Comparison of ENCODE assay signal across 8 cellular contexts in genomic region chr1:27829339-27829960, GRCh38. TPM values are rescaled to one million over a fixed set of nuclear protein-coding genes. Genes with fewer than 3 reads are reported as not detected.
DNase-seq lines count a peak whose midpoint lies in the region; ATAC-seq and TF ChIP-seq lines count a peak whose summit lies in the region.
"Not testable (repeated sequence)": the region's sequence is repeated elsewhere in the genome, so short reads cannot be mapped to it uniquely, and the experiment has no call there.

No MANE protein-coding gene starts in this region.

- not testable (repeated sequence) for H3K9ac ChIP-seq in IMR-90 (ENCODE audit: low read depth, low read length); neural progenitor cell
- H3K9ac ChIP-seq in SK-N-MC (ENCODE audit: insufficient read length) = peak overlapping the region; percentile 99

- H2BK120ac ChIP-seq in IMR-90 (ENCODE audit: low read depth, low read length) = not testable (repeated sequence)

- not testable (repeated sequence) for H3K18ac ChIP-seq in IMR-90 (ENCODE audit: low read depth, low read length)

- intact Hi-C loops in CD4-positive, alpha-beta T cell (cut with DNase I, micrococcal nuclease); IMR-90 (cut with micrococcal nuclease): not testable (repeated sequence)
- intact Hi-C loops in testis (cut with DNase I; ENCODE audit: low total_unique reads) = loop anchor here (10.0 kb wide), 1 partner anchor 55 kb away; the partner anchor contains the start of gene STX12

- not testable (repeated sequence) for TF ChIP-seq CTCF in CD4-positive, alpha-beta T cell (IDR thresholded peaks at IDR 0.05); IMR-90 (conservative IDR thresholded peaks at IDR 0.05; ENCODE audit: low read depth, low read length); neural progenitor cell (IDR thresholded peaks at IDR 0.05); testis (IDR thresholded peaks at IDR 0.05)

- H4K8ac ChIP-seq in IMR-90 (ENCODE audit: low read depth in 2 of 2, low read length in 2 of 2) = peak overlapping the region; percentile 79 to 97; a peak in 3 of 4 replicates

- not testable (repeated sequence) for H3K27me3 Mint-ChIP-seq in CD4-positive, alpha-beta T cell; activated T-cell treated with anti-CD3 and anti-CD28 coated beads, Interleukin-2, amount 50 U/mL, for 4 hours (ENCODE audit: low read depth); central memory CD8-positive, alpha-beta T cell; immature natural killer cell (ENCODE audit: low read depth in 3 of 3); neural progenitor cell (ENCODE audit: insufficient read depth, low read depth)

- H4K5ac ChIP-seq in IMR-90 (ENCODE audit: low read depth, low read length) = peak overlapping the region; percentile 30; the same call in 1 of the 2 replicates

- not testable (repeated sequence) for H3K36me3 ChIP-seq in IMR-90 (ENCODE audit: control insufficient read depth, insufficient read depth, low read length); neural progenitor cell; testis (ENCODE audit: low read depth, missing control alignments)
- H3K36me3 ChIP-seq in SK-N-MC (ENCODE audit: insufficient read depth, low read length) = peaks cover 19% of the 10 kb centered on the region

- not testable (repeated sequence) for H2BK5ac ChIP-seq in IMR-90 (ENCODE audit: low read depth, low read length, poor library complexity, severe bottlenecking)

- CTCF ChIA-PET in CD4-positive, alpha-beta T cell (lab: Charles Lee) = interaction anchor here (1.1 to 1.2 kb wide), 2 partner anchors 28 to 160 kb away, joined by 3 to 4 read pairs; no protein-coding TSS in a partner anchor
- CTCF ChIA-PET in IMR-90 (lab: Yijun Ruan, JAX) = not testable (repeated sequence)

- H2BK20ac ChIP-seq in IMR-90 (ENCODE audit: low read depth, low read length) = not testable (repeated sequence)

- DNase-seq in CD4-positive, alpha-beta T cell; IMR-90; SK-N-MC (ENCODE audit: low read depth, low spot score); activated T-cell treated with anti-CD3 and anti-CD28 coated beads, Interleukin-2, amount 50 U/mL, for 4 hours; central memory CD8-positive, alpha-beta T cell (ENCODE audit: low spot score in 2 of 2); immature natural killer cell; neural progenitor cell (ENCODE audit: low spot score); testis: not testable (repeated sequence)

- in situ Hi-C loops in IMR-90 (cut with MboI; ENCODE audit: low sequenced_read_pairs) = not testable (repeated sequence)

- POLR2A ChIA-PET in CD4-positive, alpha-beta T cell (lab: Charles Lee) = interaction anchor here (0.7 to 2.2 kb wide), 4 partner anchors 40 to 1541 kb away, joined by 4 to 9 read pairs (median 5); partner anchors contain the start of gene FAM76A
- POLR2A ChIA-PET in IMR-90 (lab: Charles Lee; ENCODE audit: unreplicated experiment) = not testable (repeated sequence)

- H3K23ac ChIP-seq in IMR-90 (ENCODE audit: low read depth, low read length) = not testable (repeated sequence)

- H3K4ac ChIP-seq in IMR-90 (ENCODE audit: low read depth, low read length) = peak overlapping the region; percentile 1; the same call in 1 of the 2 replicates

- ATAC-seq in CD4-positive, alpha-beta T cell (ENCODE audit: poor library complexity); IMR-90 (ENCODE audit: low read depth); activated T-cell treated with anti-CD3 and anti-CD28 coated beads, Interleukin-2, amount 50 U/mL, for 4 hours; central memory CD8-positive, alpha-beta T cell (replicated peaks; ENCODE audit: extremely low read depth, poor library complexity, severe bottlenecking): not testable (repeated sequence)

- H3K4me2 ChIP-seq in IMR-90 (ENCODE audit: low read depth, low read length) = not testable (repeated sequence)
- H3K4me2 ChIP-seq in neural progenitor cell = peak overlapping the region; percentile 85

- dilution Hi-C loops in IMR-90 (cut with HindIII; ENCODE audit: low sequenced_read_pairs, unreplicated experiment) = not testable (repeated sequence)

- H3F3A ChIP-seq in neural progenitor cell (ENCODE audit: low read depth) = peaks cover 10% of the 10 kb centered on the region

- not testable (repeated sequence) for H3K9me3 Mint-ChIP-seq in CD4-positive, alpha-beta T cell; activated T-cell treated with anti-CD3 and anti-CD28 coated beads, Interleukin-2, amount 50 U/mL, for 4 hours; central memory CD8-positive, alpha-beta T cell; immature natural killer cell; neural progenitor cell

- not testable (repeated sequence) for H2AK9ac ChIP-seq in IMR-90 (replicated peaks; ENCODE audit: low read depth, low read length, poor library complexity)

- peaks cover 38% of the 10 kb centered on the region for H3K4me1 Mint-ChIP-seq in CD4-positive, alpha-beta T cell (ENCODE audit: low read depth)
- H3K4me1 Mint-ChIP-seq in activated T-cell treated with anti-CD3 and anti-CD28 coated beads, Interleukin-2, amount 50 U/mL, for 4 hours (ENCODE audit: low read depth) = peaks cover 24% of the 10 kb centered on the region
- H3K4me1 Mint-ChIP-seq in central memory CD8-positive, alpha-beta T cell = peaks cover 16% of the 10 kb centered on the region
- H3K4me1 Mint-ChIP-seq in immature natural killer cell (peaks cover 23 to 25% of the 10 kb centered on the region in 2 donors), neural progenitor cell (peaks cover 20% of the 10 kb centered on the region)

- not testable (repeated sequence) for TF ChIP-seq POLR2A in IMR-90 (IDR thresholded peaks at IDR 0.05; ENCODE audit: low read depth, low read length); testis (IDR thresholded peaks at IDR 0.05)

- H3K27me3 ChIP-seq in CD4-positive, alpha-beta T cell (ENCODE audit: control insufficient read depth, insufficient read depth, low read length); IMR-90 (ENCODE audit: control insufficient read depth, insufficient read depth, low read length); neural progenitor cell; testis: not testable (repeated sequence)

- H3K79me2 ChIP-seq in neural progenitor cell (ENCODE audit: low read depth) = peaks cover 38% of the 10 kb centered on the region

- H3K36me3 Mint-ChIP-seq in CD4-positive, alpha-beta T cell (ENCODE audit: low read depth) = peaks cover 34% of the 10 kb centered on the region
- not testable (repeated sequence) for H3K36me3 Mint-ChIP-seq in activated T-cell treated with anti-CD3 and anti-CD28 coated beads, Interleukin-2, amount 50 U/mL, for 4 hours (ENCODE audit: insufficient read depth); immature natural killer cell; neural progenitor cell
- peaks cover 17% of the 10 kb centered on the region for H3K36me3 Mint-ChIP-seq in central memory CD8-positive, alpha-beta T cell (ENCODE audit: insufficient read depth)

- H3K56ac ChIP-seq in IMR-90 (ENCODE audit: extremely low read depth, insufficient read depth, low read length) = not testable (repeated sequence)

- TF ChIP-seq RAD21 in IMR-90 (IDR thresholded peaks at IDR 0.05; ENCODE audit: low read length) = not testable (repeated sequence)

- H3K4me1 ChIP-seq in IMR-90 (ENCODE audit: control insufficient read depth, insufficient read depth, low read length); neural progenitor cell; testis: not testable (repeated sequence)

- peaks cover 21 to 33% of the 10 kb centered on the region in 2 experiments for H3K79me1 ChIP-seq in IMR-90 (ENCODE audit: low read depth in 1 of 2, low read length in 2 of 2)

- H2BK15ac ChIP-seq in IMR-90 (ENCODE audit: low read depth, low read length) = not testable (repeated sequence)

- not testable (repeated sequence) for H4K20me1 ChIP-seq in IMR-90 (ENCODE audit: insufficient read depth, low read length)
- H4K20me1 ChIP-seq in neural progenitor cell (ENCODE audit: low read depth) = peaks cover 18% of the 10 kb centered on the region

- H3K27ac ChIP-seq in CD4-positive, alpha-beta T cell (ENCODE audit: low read depth, low read length); IMR-90 (ENCODE audit: insufficient read depth, low read length); neural progenitor cell: not testable (repeated sequence)
- H3K27ac ChIP-seq in SK-N-MC (peak overlapping the region; percentile 88; the same call in 1 of the 2 replicates), testis (peak overlapping the region; percentile 92 to 93)

- H2AK5ac ChIP-seq in IMR-90 (ENCODE audit: low read depth, low read length) = peak overlapping the region; percentile 47; the same call in 1 of the 2 replicates

- not testable (repeated sequence) for H3K14ac ChIP-seq in IMR-90 (replicated peaks; ENCODE audit: low read depth, low read length)

- not testable (repeated sequence) for H4K91ac ChIP-seq in IMR-90 (ENCODE audit: insufficient read depth, low read depth, low read length)

- H3K9me3 ChIP-seq in CD4-positive, alpha-beta T cell (ENCODE audit: control insufficient read depth, low read length); IMR-90 (ENCODE audit: control insufficient read depth, insufficient read depth, low read length); SK-N-MC (ENCODE audit: low read depth, low read length); neural progenitor cell (ENCODE audit: low read depth); testis: not testable (repeated sequence)

- peak overlapping the region; percentile 93 for H3K27ac Mint-ChIP-seq in CD4-positive, alpha-beta T cell
- not testable (repeated sequence) for H3K27ac Mint-ChIP-seq in central memory CD8-positive, alpha-beta T cell (ENCODE audit: low read depth); neural progenitor cell
- H3K27ac Mint-ChIP-seq in immature natural killer cell = peak overlapping the region in 4 of 6 donors; percentile 39 to 91 (median 90)

- not testable (repeated sequence) for H2AFZ ChIP-seq in IMR-90 (replicated peaks; ENCODE audit: low read length, poor library complexity); neural progenitor cell (replicated peaks)

- not testable (repeated sequence) for H3K9me1 ChIP-seq in IMR-90 (ENCODE audit: insufficient read depth, low read length)

- H3K4me3 ChIP-seq in IMR-90 (ENCODE audit: insufficient read depth, low read depth, low read length); neural progenitor cell: not testable (repeated sequence)
- H3K4me3 ChIP-seq in SK-N-MC = peak overlapping the region; percentile 84
- H3K4me3 ChIP-seq in testis = peak overlapping the region in 1 of 2 donors; percentile 98

- not testable (repeated sequence) for BruUV-seq in IMR-90 (replicated peaks; lab: Mats Ljungman, UMichigan)

- WGBS in IMR-90 (ENCODE audit: extremely low coverage in 2 of 2, insufficient read length in 1 of 2), 2 experiments = no CpG with 5 or more reads among the region's 4 CpGs
- WGBS in testis, 2 donors = 56 to 74% methylated on average over 3 to 4 of the region's 4 CpGs

- H3K4me3 Mint-ChIP-seq in CD4-positive, alpha-beta T cell = peak overlapping the region; percentile 96
- H3K4me3 Mint-ChIP-seq in activated T-cell treated with anti-CD3 and anti-CD28 coated beads, Interleukin-2, amount 50 U/mL, for 4 hours = peak overlapping the region; percentile 90
- peak overlapping the region; percentile 93 for H3K4me3 Mint-ChIP-seq in central memory CD8-positive, alpha-beta T cell
- H3K4me3 Mint-ChIP-seq in immature natural killer cell (peak overlapping the region; percentile 62 to 94 (median 92)), neural progenitor cell (peak overlapping the region; percentile 93)

RNA-seq across cellular contexts. Expression of gene PPP1R8, which starts 1.1 kb away (rescaled TPM):
- total RNA-seq in CD4-positive, alpha-beta T cell = 10 to 100 TPM; 14.8 to 15.7 TPM
- total RNA-seq in IMR-90 (2012; rRNA removed) = 60.5 and 80.1 TPM in 2 replicates
- 43.3 and 53.8 TPM in 2 replicates for polyA plus RNA-seq in IMR-90 (2012; rRNA removed)
- 21.8 and 33.3 TPM in 2 replicates for polyA plus RNA-seq in IMR-90 (2012; cell fraction: cytosol; rRNA removed)
- polyA plus RNA-seq in IMR-90 (2012; cell fraction: nucleus; rRNA removed; ENCODE audit: low replicate concordance) = 17.4 and 26.8 TPM in 2 replicates
- 10 to 100 TPM; 67.7 to 82.5 (median 75.9) TPM for total RNA-seq in activated T-cell treated with anti-CD3 and anti-CD28 coated beads, Interleukin-2, amount 50 U/mL, for 4 hours
- polyA plus RNA-seq in immature natural killer cell = 10 to 100 TPM; 37.7 to 51.1 (median 45.1) TPM
- total RNA-seq in neural progenitor cell (ENCODE audit: low replicate concordance) = 61.2 and 66.3 TPM in 2 replicates
- total RNA-seq in testis = 10 to 100 TPM; 39.4 to 57.7 TPM
- 49.4 TPM for polyA plus RNA-seq in testis (ENCODE audit: insufficient read depth, low read depth, low replicate concordance)

RNA-seq across cellular contexts. Expression of gene THEMIS2, which starts 42.9 kb away (rescaled TPM):
- 10 to 100 TPM; 20.2 to 21.6 TPM for total RNA-seq in CD4-positive, alpha-beta T cell
- total RNA-seq in IMR-90 (2012; rRNA removed) (3.6 and 4.5 TPM in 2 replicates), neural progenitor cell (ENCODE audit: low replicate concordance) (1.7 and 6.7 TPM in 2 replicates), testis (100 to 1,000 TPM; 103 to 132 TPM)
- polyA plus RNA-seq in IMR-90 (2012; rRNA removed) (4.9 and 5.0 TPM in 2 replicates), immature natural killer cell (100 to 1,000 TPM in 2 of 3 donors, 10 to 100 TPM in 1; 93.2 to 146 (median 101) TPM), testis (ENCODE audit: insufficient read depth, low read depth, low replicate concordance) (56.9 TPM)
- polyA plus RNA-seq in IMR-90 (2012; cell fraction: cytosol; rRNA removed) = 5.7 and 7.2 TPM in 2 replicates
- 7.4 and 9.4 TPM in 2 replicates for polyA plus RNA-seq in IMR-90 (2012; cell fraction: nucleus; rRNA removed; ENCODE audit: low replicate concordance)
- total RNA-seq in activated T-cell treated with anti-CD3 and anti-CD28 coated beads, Interleukin-2, amount 50 U/mL, for 4 hours = 10 to 100 TPM in 1 of 3 donors, 1 to 10 TPM in 2; 7.5 to 14.2 (median 9.9) TPM

RNA-seq across cellular contexts. Expression of gene STX12, which starts 56.4 kb away (rescaled TPM):
- 10 to 100 TPM; 20.3 to 22.7 TPM for total RNA-seq in CD4-positive, alpha-beta T cell
- total RNA-seq in IMR-90 (2012; rRNA removed) (54.8 and 68.3 TPM in 2 replicates), neural progenitor cell (ENCODE audit: low replicate concordance) (16.0 and 24.1 TPM in 2 replicates), testis (10 to 100 TPM; 39.1 to 46.7 TPM)
- polyA plus RNA-seq in IMR-90 (2012; rRNA removed) (22.5 and 28.6 TPM in 2 replicates), immature natural killer cell (10 to 100 TPM in 2 of 3 donors, 1 to 10 TPM in 1; 7.9 to 12.9 (median 12.4) TPM), testis (ENCODE audit: insufficient read depth, low read depth, low replicate concordance) (32.0 TPM)
- polyA plus RNA-seq in IMR-90 (2012; cell fraction: cytosol; rRNA removed) = 17.3 and 22.0 TPM in 2 replicates
- polyA plus RNA-seq in IMR-90 (2012; cell fraction: nucleus; rRNA removed; ENCODE audit: low replicate concordance) = 23.2 and 62.6 TPM in 2 replicates
- 10 to 100 TPM; 18.5 to 27.2 (median 25.2) TPM for total RNA-seq in activated T-cell treated with anti-CD3 and anti-CD28 coated beads, Interleukin-2, amount 50 U/mL, for 4 hours

Comparison
In these comparisons a context has a peak if more than half of its experiments do, and no peak if none do; other contexts are left out.
1. RNA of gene THEMIS2, which starts 42.9 kb away (total RNA-seq): 103 to 132 TPM in testis; 20.2 to 21.6 TPM in CD4-positive, alpha-beta T cell, 7.5 to 14.2 TPM in activated T-cell treated with anti-CD3 and anti-CD28 coated beads, Interleukin-2, amount 50 U/mL, for 4 hours, 3.6 to 4.5 TPM in IMR-90 and 1.7 to 6.7 TPM in neural progenitor cell; every median in the first group is over 4 times any median in the second.
2. Peak in every context shown above with its lines, with median percentiles within 50 percentile points of each other: H3K4me3 Mint-ChIP-seq.